In genomic region chr4:33411182-33411581, GRCh38 we compare ENCODE assay signal across 25 cellular contexts.
A peak's percentile ranks its signal among the peaks of the same experiment; 100 is the strongest.
DNase-seq lines count a peak whose midpoint lies in the region; ATAC-seq and TF ChIP-seq lines count a peak whose summit lies in the region.
"Had no signal": no experiment of that assay in that cellular context is flagged by ENCODE, and none has a peak within 500 bp of the region (broad histone marks: within the 10 kb centered on the region; RNA-seq: fewer than 3 reads in every experiment).

No MANE protein-coding gene starts in this region.

- H3K4me3 Mint-ChIP-seq in effector memory CD8-positive, alpha-beta T cell, result no peak overlapping the region
- H3K4me3 Mint-ChIP-seq: endodermal cell had no signal

- no peaks in the 10 kb centered on the region for H3K27me3 ChIP-seq in fibroblast of lung (ENCODE audit: control insufficient read depth, insufficient read depth, low read length)
- H3K27me3 ChIP-seq: neutrophil, right lobe of liver, SJCRH30, thyroid gland had no signal

- no peak overlapping the region for H3K27ac Mint-ChIP-seq in effector memory CD8-positive, alpha-beta T cell
- H3K27ac Mint-ChIP-seq: endodermal cell had no signal

- no peak for TF ChIP-seq CTCF in fibroblast of lung (conservative IDR thresholded peaks at IDR 0.05 in 1 of 2, IDR thresholded peaks at IDR 0.05 in 1 of 2; ENCODE audit: low read depth in 1 of 2, low read length in 2 of 2)

- no peak overlapping the region for H3K4me3 ChIP-seq in fibroblast of lung (replicated peaks in 1 of 4; ENCODE audit: control extremely low read depth in 1 of 4, insufficient read depth in 1 of 4, low read depth in 3 of 4, low read length in 4 of 4)
- H3K4me3 ChIP-seq: HAP-1, mucosa of descending colon, right lobe of liver, SJCRH30, thyroid gland had no signal

- H3K27me3 Mint-ChIP-seq in effector memory CD8-positive, alpha-beta T cell, result no peaks in the 10 kb centered on the region

- H3K36me3 Mint-ChIP-seq in effector memory CD8-positive, alpha-beta T cell (ENCODE audit: insufficient read depth), result no peaks in the 10 kb centered on the region

- peaks cover under 1 to 4% of the 10 kb centered on the region in 2 donors for H3K9me3 Mint-ChIP-seq in effector memory CD8-positive, alpha-beta T cell

- H3K79me2 ChIP-seq in fibroblast of lung (ENCODE audit: control insufficient read depth, insufficient read depth, low read length), result no peaks in the 10 kb centered on the region

- no peak overlapping the region for H3K4me2 ChIP-seq in fibroblast of lung (ENCODE audit: extremely low read depth, insufficient read depth, low read length)

- no peaks in the 10 kb centered on the region for H3K4me1 Mint-ChIP-seq in effector memory CD8-positive, alpha-beta T cell (ENCODE audit: low read depth in 2 of 2)

- no peaks in the 10 kb centered on the region for H3K36me3 ChIP-seq in fibroblast of lung (ENCODE audit: control insufficient read depth, insufficient read depth, low read length)
- H3K36me3 ChIP-seq: HAP-1, neutrophil, right lobe of liver, SJCRH30, thyroid gland had no signal

- no peak overlapping the region for H3K9ac ChIP-seq in fibroblast of lung (ENCODE audit: insufficient read depth, low read length)

- no peaks in the 10 kb centered on the region for H4K20me1 ChIP-seq in fibroblast of lung (ENCODE audit: control insufficient read depth, extremely low read depth, insufficient read depth, low read length)

- peak; percentile 6 for DNase-seq in A172 (ENCODE audit: low spot score)
- peak; percentile 61 for DNase-seq in M059J (ENCODE audit: low read depth)
- DNase-seq in SKM-1 treated with dmso at 0.1 percent for 144 hours (lab: John Stamatoyannopoulos, UW; ENCODE audit: unreplicated experiment), result peak; percentile 87
- DNase-seq in fibroblast of lung (ENCODE audit: low read depth in 2 of 2), result peak; percentile 17 to 46
- no peak for DNase-seq in effector memory CD8-positive, alpha-beta T cell
- no peak for DNase-seq in stimulated activated naive CD8-positive, alpha-beta T cell treated with anti-CD3 and anti-CD28 coated beads, Interleukin-15, Interleukin-2, amounts not matched to agents 100 U/mL and 50 U/mL, for 24 hours
- no peak for DNase-seq in ecto neural progenitor cell (ENCODE audit: low spot score)
- no peak for DNase-seq in NCI-H446 (lab: John Stamatoyannopoulos, UW)
- DNase-seq: 8988T; activated CD4-positive, alpha-beta T cell treated with anti-CD3 and anti-CD28 coated beads for 48 hours; activated naive CD4-positive, alpha-beta T cell treated with anti-CD3 and anti-CD28 coated beads, Interleukin-2, amount 50 U/mL, for 16 hours; central memory CD4-positive, alpha-beta T cell; endodermal cell; glutamatergic neuron; mucosa of descending colon; NCI-H1092; NCI-H774; right lobe of liver; SJCRH30; stimulated activated CD4-positive, alpha-beta T cell treated with anti-CD3 and anti-CD28 coated beads, Interleukin-4, amount 100 ng/mL, for 1 hour; T-helper 9 cell; thyroid gland had no signal

- no peaks in the 10 kb centered on the region for H3K4me1 ChIP-seq in fibroblast of lung (ENCODE audit: control insufficient read depth, extremely low read depth, insufficient read depth, low read length)
- H3K4me1 ChIP-seq: HAP-1, right lobe of liver, SJCRH30, thyroid gland had no signal

- ATAC-seq in effector memory CD8-positive, alpha-beta T cell (replicated peaks), result no peak
- ATAC-seq in stimulated activated naive CD8-positive, alpha-beta T cell treated with anti-CD3 and anti-CD28 coated beads, Interleukin-15, Interleukin-2, amounts not matched to agents 100 U/mL and 50 U/mL, for 24 hours, result no peak
- ATAC-seq: mucosa of descending colon, right lobe of liver had no signal

- H3K27ac ChIP-seq in fibroblast of lung (ENCODE audit: insufficient read depth, low read length), result no peak overlapping the region
- H3K27ac ChIP-seq: C4-2B, neutrophil, right lobe of liver, SJCRH30, thyroid gland had no signal

- H3K9me3 ChIP-seq in fibroblast of lung (ENCODE audit: control insufficient read depth, insufficient read depth, low read depth, low read length), result no peaks in the 10 kb centered on the region
- H3K9me3 ChIP-seq: neutrophil, right lobe of liver, SJCRH30, thyroid gland had no signal

- H2AFZ ChIP-seq in fibroblast of lung (ENCODE audit: low read length), result no peak overlapping the region

Comparison
In these comparisons a context has a peak if more than half of its experiments do, and no peak if none do; other contexts are left out.
1. DNase-seq: peak in A172 (single experiment), M059J (single experiment), SKM-1 treated with dmso at 0.1 percent for 144 hours (single experiment) and fibroblast of lung (2 of 2); none in effector memory CD8-positive, alpha-beta T cell (0 of 3), stimulated activated naive CD8-positive, alpha-beta T cell treated with anti-CD3 and anti-CD28 coated beads, Interleukin-15, Interleukin-2, amounts not matched to agents 100 U/mL and 50 U/mL, for 24 hours (single experiment), ecto neural progenitor cell (single experiment) and NCI-H446 (0 of 2).